ENCODE assay signal across 24 cellular contexts in genomic region chr4:153259679-153260078, GRCh38. TPM values are rescaled to one million over a fixed set of nuclear protein-coding genes. Genes with fewer than 3 reads are reported as not detected.
DNase-seq lines count a peak whose midpoint lies in the region; ATAC-seq and TF ChIP-seq lines count a peak whose summit lies in the region.
"Had no signal": no experiment of that assay in that cellular context is flagged by ENCODE, and none has a peak within 500 bp of the region (broad histone marks: within the 10 kb centered on the region; RNA-seq: fewer than 3 reads in every experiment).

No MANE protein-coding gene starts in this region.

- ATAC-seq in GM23338 (no peak), HG03460 (IDR thresholded peaks at IDR 0.05; ENCODE audit: unreplicated experiment) (no peak), gastroesophageal sphincter (no peak), HG03521 (IDR thresholded peaks at IDR 0.05; ENCODE audit: unreplicated experiment) (no peak)
- ATAC-seq: natural killer cell, Panc1, pancreas had no signal

- H3K4me3 ChIP-seq in GM23338 (peak overlapping the region; percentile 44), adipocyte (ENCODE audit: low read length) (no peak overlapping the region), suprapubic skin (no peak overlapping the region), gastroesophageal sphincter (no peak overlapping the region)
- H3K4me3 ChIP-seq: pancreas, right atrium auricular region, SJCRH30, upper lobe of right lung had no signal

- H3K4me3 Mint-ChIP-seq in GM23338: no peak overlapping the region; the same call in 1 of the 3 replicates
- H3K4me3 Mint-ChIP-seq: activated naive CD4-positive, alpha-beta T cell treated with anti-CD3 and anti-CD28 coated beads, Interleukin-2, amount 50 U/mL, for 24 hours; activated T-helper 1 cell treated with anti-CD3 and anti-CD28 coated beads, Interleukin-12 subunit alpha, Interleukin-12 subunit beta, Interleukin-2, Interleukin-4 antibody, amounts not matched to agents 30 ng/mL and 10 ng/mL and 1 ng/mL, durations not matched to agents 14 hours and 24 hours and 36 hours; natural killer cell had no signal

- peaks cover 38% of the 10 kb centered on the region for H3K79me2 ChIP-seq in GM23338 (replicated peaks; ENCODE audit: insufficient read depth)

- TF ChIP-seq POLR2A in suprapubic skin (IDR thresholded peaks at IDR 0.05): no peak
- TF ChIP-seq POLR2A in gastroesophageal sphincter (IDR thresholded peaks at IDR 0.05): no peak

- H3K9me3 Mint-ChIP-seq in GM23338: 0 out of 3 replicates have a peak, but pooled peaks cover 7% of the 10 kb centered on the region
- H3K9me3 Mint-ChIP-seq: activated naive CD4-positive, alpha-beta T cell treated with anti-CD3 and anti-CD28 coated beads, Interleukin-2, amount 50 U/mL, for 24 hours; activated T-helper 1 cell treated with anti-CD3 and anti-CD28 coated beads, Interleukin-12 subunit alpha, Interleukin-12 subunit beta, Interleukin-2, Interleukin-4 antibody, amounts not matched to agents 30 ng/mL and 10 ng/mL and 1 ng/mL, durations not matched to agents 14 hours and 24 hours and 36 hours; natural killer cell had no signal

- TF ChIP-seq EP300 in suprapubic skin (IDR thresholded peaks at IDR 0.05): no peak
- TF ChIP-seq EP300 in gastroesophageal sphincter (IDR thresholded peaks at IDR 0.05): no peak

- no peak overlapping the region for H3K9ac ChIP-seq in adipocyte (ENCODE audit: low read length)

- H3K27ac Mint-ChIP-seq in GM23338: peak overlapping the region; percentile 93
- H3K27ac Mint-ChIP-seq: activated naive CD4-positive, alpha-beta T cell treated with anti-CD3 and anti-CD28 coated beads, Interleukin-2, amount 50 U/mL, for 24 hours; activated T-helper 1 cell treated with anti-CD3 and anti-CD28 coated beads, Interleukin-12 subunit alpha, Interleukin-12 subunit beta, Interleukin-2, Interleukin-4 antibody, amounts not matched to agents 30 ng/mL and 10 ng/mL and 1 ng/mL, durations not matched to agents 14 hours and 24 hours and 36 hours; natural killer cell had no signal

- WGBS in suprapubic skin: 39% methylated on average over 4 of the region's 4 CpGs
- 64 to 69% methylated on average over 4 of the region's 4 CpGs for WGBS in gastroesophageal sphincter (ENCODE audit: low coverage in 1 of 2), 2 donors

- H2AFZ ChIP-seq in GM23338: no peak overlapping the region

- H3K27me3 Mint-ChIP-seq in GM23338 (ENCODE audit: insufficient read depth, low read depth, poor library complexity): peaks cover 2% of the 10 kb centered on the region

- peaks cover 56% of the 10 kb centered on the region for H3K4me1 Mint-ChIP-seq in GM23338
- H3K4me1 Mint-ChIP-seq: activated naive CD4-positive, alpha-beta T cell treated with anti-CD3 and anti-CD28 coated beads, Interleukin-2, amount 50 U/mL, for 24 hours; natural killer cell had no signal

- TF ChIP-seq CTCF in GM23338 (conservative IDR thresholded peaks at IDR 0.05; ENCODE audit: low read depth in 2 of 2) (no peak), suprapubic skin (IDR thresholded peaks at IDR 0.05) (no peak), gastroesophageal sphincter (IDR thresholded peaks at IDR 0.05) (no peak)

- H3K4me2 ChIP-seq in GM23338: peak overlapping the region; percentile 53

- H3K9me3 ChIP-seq in adipocyte (ENCODE audit: control insufficient read depth, low read length) (peaks cover 7% of the 10 kb centered on the region), suprapubic skin (no peaks in the 10 kb centered on the region), gastroesophageal sphincter (peaks cover 0 to 4% (median 0%) of the 10 kb centered on the region in 3 donors)
- H3K9me3 ChIP-seq: pancreas, SJCRH30, upper lobe of right lung had no signal

- H3K36me3 Mint-ChIP-seq in GM23338 (ENCODE audit: low read depth): peaks cover 20% of the 10 kb centered on the region; the same call in 2 of the 3 replicates
- H3K36me3 Mint-ChIP-seq: activated naive CD4-positive, alpha-beta T cell treated with anti-CD3 and anti-CD28 coated beads, Interleukin-2, amount 50 U/mL, for 24 hours; natural killer cell had no signal

- H3K36me3 ChIP-seq in GM23338 (ENCODE audit: insufficient read depth) (no peaks in the 10 kb centered on the region), adipocyte (ENCODE audit: control insufficient read depth, insufficient read depth, low read length, severe bottlenecking) (no peaks in the 10 kb centered on the region), suprapubic skin (no peaks in the 10 kb centered on the region), gastroesophageal sphincter (no peaks in the 10 kb centered on the region)
- H3K36me3 ChIP-seq: pancreas, right atrium auricular region, upper lobe of right lung had no signal

- H3K4me1 ChIP-seq in GM23338 (ENCODE audit: insufficient read depth) (peaks cover 65% of the 10 kb centered on the region), adipocyte (ENCODE audit: control insufficient read depth, insufficient read depth, low read length) (peaks cover 8% of the 10 kb centered on the region), suprapubic skin (peaks cover 24% of the 10 kb centered on the region), gastroesophageal sphincter (peaks cover 0 to 49% (median 0%) of the 10 kb centered on the region in 3 donors)
- H3K4me1 ChIP-seq: pancreas, upper lobe of right lung had no signal

- no peaks in the 10 kb centered on the region for H3K27me3 ChIP-seq in GM23338 (ENCODE audit: insufficient read depth)
- H3K27me3 ChIP-seq in adipocyte (replicated peaks; ENCODE audit: control insufficient read depth, insufficient read depth, low read length): no peaks in the 10 kb centered on the region
- no peaks in the 10 kb centered on the region for H3K27me3 ChIP-seq in suprapubic skin
- H3K27me3 ChIP-seq in gastroesophageal sphincter: no peaks in the 10 kb centered on the region
- H3K27me3 ChIP-seq: pancreas, right atrium auricular region, SJCRH30, upper lobe of right lung had no signal

- H3K9me2 ChIP-seq in GM23338 (ENCODE audit: insufficient read depth): no peaks in the 10 kb centered on the region

- H3F3A ChIP-seq in GM23338 (replicated peaks; ENCODE audit: low read depth): 0 out of 2 replicates have a peak, but pooled peaks cover 4% of the 10 kb centered on the region

- DNase-seq in GM23338 (ENCODE audit: low spot score) (peak; percentile 44), adipocyte (ENCODE audit: low read depth) (peak; percentile 46), fibroblast of gingiva (ENCODE audit: low read depth) (peak; percentile 28), suprapubic skin (ENCODE audit: low spot score in 2 of 2) (no peak)
- DNase-seq in activated naive CD4-positive, alpha-beta T cell treated with anti-CD3 and anti-CD28 coated beads, Interleukin-2, amount 50 U/mL, for 16 hours: no peak
- DNase-seq: activated CD4-positive, alpha-beta T cell treated with anti-CD3 and anti-CD28 coated beads, Interleukin-2, amount 50 U/mL, for 4 hours; anterior cingulate cortex; cortex of kidney; DND-41; natural killer cell; NCI-H510A; NK-92 treated with Interleukin-12 subunit alpha and Interleukin-12 subunit beta, amount 100 ng/mL, for 24 hours; pancreas; SJCRH30; stimulated activated CD4-positive, alpha-beta T cell treated with anti-CD3 and anti-CD28 coated beads, Interleukin-2, amount 100 ng/mL, for 24 hours; T-helper 1 cell; upper lobe of right lung had no signal

- peak overlapping the region; percentile 91 for H3K27ac ChIP-seq in GM23338 (ENCODE audit: low read depth)
- peak overlapping the region; percentile 29 for H3K27ac ChIP-seq in suprapubic skin
- H3K27ac ChIP-seq in gastroesophageal sphincter: no peak overlapping the region
- H3K27ac ChIP-seq: pancreas, right atrium auricular region, SJCRH30, upper lobe of right lung had no signal

- no peaks in the 10 kb centered on the region for H4K20me1 ChIP-seq in GM23338 (replicated peaks; ENCODE audit: insufficient read depth)

TF ChIP-seq in GM23338, 12 proteins besides CTCF, POLR2A, EP300 and RAD21:
- TF ChIP-seq NANOG (IDR thresholded peaks at IDR 0.05; ENCODE audit: borderline replicate concordance): peak; percentile 75
- no peak for TF ChIP-seq ZNF114 (CRISPR knock-in tag; IDR thresholded peaks at IDR 0.05)

RNA-seq across cellular contexts. Expression of gene TRIM2, which starts 55.4 kb away (rescaled TPM):
- 61.5 and 64.3 TPM in 2 replicates for total RNA-seq in GM23338 (2014; rRNA removed; shearing (Covaris generic))
- 20.1 and 22.0 TPM in 2 replicates for polyA plus RNA-seq in GM23338 (2016; fragmentation: Nextera tagmentation; extraction: Ambion mirVana)
- total RNA-seq in suprapubic skin (10 to 100 TPM; 17.3 to 45.1 (median 37.5) TPM), gastroesophageal sphincter (10 to 100 TPM; 31.2 to 59.2 (median 44.4) TPM)

Comparison
In these comparisons a context has a peak if more than half of its experiments do, and no peak if none do; other contexts are left out.
1. DNase-seq: peak in GM23338 (single experiment), adipocyte (single experiment) and fibroblast of gingiva (single experiment); none in suprapubic skin (0 of 2) and activated naive CD4-positive, alpha-beta T cell treated with anti-CD3 and anti-CD28 coated beads, Interleukin-2, amount 50 U/mL, for 16 hours (single experiment).
2. H3K27ac ChIP-seq: peak in GM23338 (single experiment) and suprapubic skin (single experiment); none in gastroesophageal sphincter (0 of 4).